In genomic region chr2:12675352-12675795, GRCh38 we compare ENCODE assay signal across 16 cellular contexts. TPM values are rescaled to one million over a fixed set of nuclear protein-coding genes. Genes with fewer than 3 reads are reported as not detected.
DNase-seq lines count a peak whose midpoint lies in the region; ATAC-seq, FAIRE-seq and TF ChIP-seq lines count a peak whose summit lies in the region.
"Had no signal": no experiment of that assay in that cellular context is flagged by ENCODE, and none has a peak within 500 bp of the region (broad histone marks: within the 10 kb centered on the region; RNA-seq: fewer than 3 reads in every experiment).

No MANE protein-coding gene starts in this region.

- no peak overlapping the region for H3K27ac Mint-ChIP-seq in CD4-positive, alpha-beta memory T cell
- H3K27ac Mint-ChIP-seq: activated CD8-positive, alpha-beta memory T cell treated with anti-CD3 and anti-CD28 coated beads, Interleukin-2, amount 10 ng/mL, durations not matched to agents 7 days and 5 days; memory B cell; stimulated activated naive B cell treated with anti-CD40 and anti-IgM and Interleukin-4, amounts not matched to agents 10 μg/mL and 1 μg/mL and 100 μg/mL, for 72 hours had no signal

- H3K23ac ChIP-seq in H1 (ENCODE audit: insufficient read length) (no peak overlapping the region), mesenchymal stem cell (ENCODE audit: low read length in 2 of 2) (no peak overlapping the region)

- H2AFZ ChIP-seq in H1 (ENCODE audit: low read length), result no peak overlapping the region
- no peak overlapping the region for H2AFZ ChIP-seq in mesenchymal stem cell (ENCODE audit: low read depth, low read length)

- H2BK5ac ChIP-seq in H1 (ENCODE audit: low read depth, low read length) (no peak overlapping the region), mesenchymal stem cell (ENCODE audit: low read depth, low read length, poor library complexity, severe bottlenecking) (no peak overlapping the region)

- H3K9me3 Mint-ChIP-seq in CD4-positive, alpha-beta memory T cell, result peaks cover 0 to 9% (median 3%) of the 10 kb centered on the region in 8 donors

- no peak overlapping the region for H3K56ac ChIP-seq in H1 (replicated peaks; ENCODE audit: insufficient read length, low read depth, low read length)

- no peak overlapping the region for H3K4me3 ChIP-seq in H1 (ENCODE audit: extremely low read depth in 1 of 4, insufficient read depth in 2 of 4, low read depth in 3 of 4, low read length in 4 of 4)
- H3K4me3 ChIP-seq in mesenchymal stem cell (ENCODE audit: insufficient read depth in 1 of 2, low read depth in 1 of 2, low read length in 2 of 2), result no peak overlapping the region
- no peak overlapping the region for H3K4me3 ChIP-seq in CD4-positive, alpha-beta memory T cell (ENCODE audit: low read length in 2 of 2)
- H3K4me3 ChIP-seq: prostate gland had no signal

- H3K79me1 ChIP-seq in H1 (ENCODE audit: low read depth, low read length), result no peaks in the 10 kb centered on the region
- H3K79me1 ChIP-seq in mesenchymal stem cell (replicated peaks; ENCODE audit: low read length, poor library complexity, severe bottlenecking), result no peaks in the 10 kb centered on the region

- peaks cover 1% of the 10 kb centered on the region in 2 experiments; a peak in 2 of 4 replicates for H3K9me3 ChIP-seq in H1 (ENCODE audit: insufficient read depth in 2 of 2, low read depth in 1 of 2, low read length in 1 of 2)
- H3K9me3 ChIP-seq in mesenchymal stem cell (ENCODE audit: control insufficient read depth, low read length), result peaks cover 4% of the 10 kb centered on the region
- H3K9me3 ChIP-seq in CD4-positive, alpha-beta memory T cell (ENCODE audit: control insufficient read depth in 1 of 2, low read length in 2 of 2), result no peaks in the 10 kb centered on the region
- H3K9me3 ChIP-seq: prostate gland had no signal

- H3K27me3 Mint-ChIP-seq in CD4-positive, alpha-beta memory T cell, result no peaks in the 10 kb centered on the region
- H3K27me3 Mint-ChIP-seq: activated CD8-positive, alpha-beta memory T cell treated with anti-CD3 and anti-CD28 coated beads, Interleukin-2, amount 10 ng/mL, durations not matched to agents 7 days and 5 days had no signal

- H2BK15ac ChIP-seq in H1 (ENCODE audit: low read length) (no peak overlapping the region), mesenchymal stem cell (ENCODE audit: low read depth, poor library complexity, severe bottlenecking) (peak overlapping the region; percentile 33)

- no peak for TF ChIP-seq CTCF in H1 (IDR thresholded peaks at IDR 0.05; ENCODE audit: control extremely low read depth in 1 of 3, insufficient read depth in 1 of 3, low read depth in 1 of 3, low read length in 3 of 3)

- POLR2A ChIA-PET in H1 (lab: Charles Lee; ENCODE audit: partially characterized antibody), result no interaction called here
- POLR2A ChIA-PET in CD4-positive, alpha-beta memory T cell (lab: Charles Lee; ENCODE audit: partially characterized antibody), result interaction anchor here (1.4 kb wide), 1 partner anchor 40 kb away, joined by 3 read pairs; no protein-coding TSS in a partner anchor

- no peak overlapping the region for H2BK12ac ChIP-seq in H1 (ENCODE audit: low read depth, low read length)
- peak overlapping the region; percentile 64 to 65 for H2BK12ac ChIP-seq in mesenchymal stem cell (ENCODE audit: low read length in 2 of 2)

- ATAC-seq in GM21381 (IDR thresholded peaks at IDR 0.05; ENCODE audit: unreplicated experiment) (no peak), GM18868 (IDR thresholded peaks at IDR 0.05; ENCODE audit: unreplicated experiment) (no peak)
- ATAC-seq: activated CD8-positive, alpha-beta memory T cell treated with anti-CD3 and anti-CD28 coated beads, Interleukin-2, amount 10 ng/mL, durations not matched to agents 7 days and 5 days; stimulated activated naive B cell treated with anti-CD40 and anti-IgM and Interleukin-4, amounts not matched to agents 10 μg/mL and 1 μg/mL and 100 μg/mL, for 72 hours had no signal

- TF ChIP-seq RAD21 in H1 (IDR thresholded peaks at IDR 0.05 in 1 of 2, conservative IDR thresholded peaks at IDR 0.05 in 1 of 2; ENCODE audit: low read depth in 2 of 2, low read length in 2 of 2), result peak; percentile 19 to 26; a peak in 2 of 4 replicates

- no peaks in the 10 kb centered on the region for H3K4me1 ChIP-seq in H1 (replicated peaks in 1 of 4; ENCODE audit: control insufficient read depth in 3 of 4, insufficient read depth in 4 of 4, low read length in 3 of 4)
- no peaks in the 10 kb centered on the region for H3K4me1 ChIP-seq in mesenchymal stem cell (ENCODE audit: control insufficient read depth, insufficient read depth, low read depth, low read length)
- no peaks in the 10 kb centered on the region for H3K4me1 ChIP-seq in CD4-positive, alpha-beta memory T cell (ENCODE audit: insufficient read depth, low read length)
- H3K4me1 ChIP-seq: prostate gland had no signal

- no peak overlapping the region for H4K8ac ChIP-seq in H1 (ENCODE audit: extremely low read depth, insufficient read depth, low read length)
- peak overlapping the region; percentile 68 for H4K8ac ChIP-seq in mesenchymal stem cell (ENCODE audit: low read length)

- H3K23me2 ChIP-seq in H1 (ENCODE audit: low read depth, low read length), result no peaks in the 10 kb centered on the region

- H3K9ac ChIP-seq in H1 (replicated peaks in 1 of 4; ENCODE audit: extremely low read depth in 1 of 4, low read depth in 3 of 4, low read length in 3 of 4) (no peak overlapping the region), mesenchymal stem cell (ENCODE audit: low read length) (no peak overlapping the region)

- DNase-seq in CMK (ENCODE audit: low read depth), result peak; percentile 20
- DNase-seq in NCI-H226, result peak; percentile 40
- no peak for DNase-seq in H1 (ENCODE audit: low read depth in 1 of 2, low spot score in 2 of 2)
- DNase-seq in mesenchymal stem cell, result peak; percentile 59
- DNase-seq in GM12892 (ENCODE audit: insufficient read length), result no peak
- no peak for DNase-seq in CD4-positive, alpha-beta memory T cell
- DNase-seq: activated CD8-positive, alpha-beta memory T cell treated with anti-CD3 and anti-CD28 coated beads, Interleukin-2, amount 10 ng/mL, durations not matched to agents 7 days and 5 days; GF-D8; NCI-H2227 treated with DMSO at 0.1 percent for 48 hours; stimulated activated CD4-positive, alpha-beta T cell treated with anti-CD3 and anti-CD28 coated beads, Interleukin-2, amount 100 ng/mL, for 48 hours; stimulated activated naive B cell treated with anti-CD40 and anti-IgM and Interleukin-4, amounts not matched to agents 10 μg/mL and 1 μg/mL and 100 μg/mL, for 72 hours; T1000 had no signal

- no peaks in the 10 kb centered on the region for H3K79me2 ChIP-seq in H1 (ENCODE audit: control insufficient read depth in 1 of 2, insufficient read depth in 2 of 2, low read length in 2 of 2)

- H3K4ac ChIP-seq in H1 (replicated peaks; ENCODE audit: insufficient read length, low read depth, low read length) (no peak overlapping the region), mesenchymal stem cell (ENCODE audit: low read depth in 1 of 2, low read length in 2 of 2) (peak overlapping the region; percentile 53 to 59)

- no peak for TF ChIP-seq EP300 in H1 (IDR thresholded peaks at IDR 0.05; ENCODE audit: borderline replicate concordance in 1 of 2, low read depth in 2 of 2, low read length in 2 of 2)

- H3K36me3 Mint-ChIP-seq in CD4-positive, alpha-beta memory T cell, result no peaks in the 10 kb centered on the region
- H3K36me3 Mint-ChIP-seq: activated CD8-positive, alpha-beta memory T cell treated with anti-CD3 and anti-CD28 coated beads, Interleukin-2, amount 10 ng/mL, durations not matched to agents 7 days and 5 days had no signal

- H4K5ac ChIP-seq in H1 (ENCODE audit: insufficient read length, low read depth, low read length), result no peak overlapping the region

- no peak overlapping the region for H2BK20ac ChIP-seq in H1 (ENCODE audit: low read length)

- intact Hi-C loops in CD4-positive, alpha-beta memory T cell (cut with micrococcal nuclease), result no loop called here

- FAIRE-seq in H1 (lab: Jason Lieb, UNC) (no peak), GM12892 (lab: Jason Lieb, UNC) (no peak)

- H3K18ac ChIP-seq in H1 (ENCODE audit: extremely low read depth, low read length) (no peak overlapping the region), mesenchymal stem cell (ENCODE audit: low read depth in 1 of 2, low read length in 2 of 2) (peak overlapping the region; percentile 44 to 78)

- no peak overlapping the region for H2AK5ac ChIP-seq in H1 (ENCODE audit: low read depth, low read length)
- no peak overlapping the region for H2AK5ac ChIP-seq in mesenchymal stem cell (ENCODE audit: low read length, severe bottlenecking)

- CTCF ChIA-PET in H1 (lab: Charles Lee; ENCODE audit: partially characterized antibody), result interaction anchor here (0.8 to 1.0 kb wide), 2 partner anchors 40 to 255 kb away, joined by 3 read pairs; no protein-coding TSS in a partner anchor
- CTCF ChIA-PET in CD4-positive, alpha-beta memory T cell (lab: Charles Lee; ENCODE audit: partially characterized antibody), result no interaction called here

- no peak for TF ChIP-seq POLR2A in H1 (IDR thresholded peaks at IDR 0.05; ENCODE audit: control extremely low read depth in 1 of 2, low read depth in 2 of 2, low read length in 2 of 2)
- TF ChIP-seq POLR2A in GM12892 (IDR thresholded peaks at IDR 0.05; ENCODE audit: low read depth, low read length), result no peak

- H3K4me2 ChIP-seq in H1 (ENCODE audit: insufficient read depth in 1 of 2, low read depth in 2 of 2, low read length in 2 of 2), result no peak overlapping the region
- no peak overlapping the region for H3K4me2 ChIP-seq in mesenchymal stem cell (ENCODE audit: low read length, poor library complexity, severe bottlenecking)

- 86% methylated on average over 7 of the region's 7 CpGs; no CpG with 5 or more reads in 1 of the 2 experiments for WGBS in H1 (ENCODE audit: extremely low coverage in 1 of 2, insufficient coverage in 1 of 2, insufficient read length in 1 of 2, insufficient replicate concordance in 2 of 2, low coverage in 1 of 2, low lambda C conversion rate in 2 of 2, missing lambda C conversion rate in 1 of 2), 2 experiments
- WGBS in mesenchymal stem cell, result 72% methylated on average over 7 of the region's 7 CpGs

- no peaks in the 10 kb centered on the region for H3K27me3 ChIP-seq in H1 (replicated peaks in 1 of 4; ENCODE audit: control insufficient read depth in 3 of 4, extremely low read depth in 1 of 4, insufficient read depth in 3 of 4, low read length in 3 of 4)
- peaks cover 0 to 6% of the 10 kb centered on the region in 2 experiments for H3K27me3 ChIP-seq in mesenchymal stem cell (ENCODE audit: control insufficient read depth in 1 of 2, insufficient read depth in 1 of 2, low read length in 2 of 2)
- no peaks in the 10 kb centered on the region for H3K27me3 ChIP-seq in CD4-positive, alpha-beta memory T cell (ENCODE audit: insufficient read depth, low read length)

- H2BK120ac ChIP-seq in H1 (replicated peaks; ENCODE audit: low read depth, low read length), result no peak overlapping the region
- H2BK120ac ChIP-seq in mesenchymal stem cell (ENCODE audit: low read depth, low read length), result no peak overlapping the region

- no peaks in the 10 kb centered on the region for H3K36me3 ChIP-seq in H1 (ENCODE audit: control insufficient read depth in 2 of 4, insufficient read depth in 4 of 4, low read length in 3 of 4)
- H3K36me3 ChIP-seq in mesenchymal stem cell (ENCODE audit: control insufficient read depth in 1 of 2, insufficient read depth in 2 of 2, low read depth in 1 of 2, low read length in 2 of 2), result no peaks in the 10 kb centered on the region
- H3K36me3 ChIP-seq in CD4-positive, alpha-beta memory T cell (ENCODE audit: insufficient read depth, low read length), result no peaks in the 10 kb centered on the region
- H3K36me3 ChIP-seq: prostate gland had no signal

- H3K14ac ChIP-seq in H1 (ENCODE audit: insufficient read length) (no peak overlapping the region), mesenchymal stem cell (ENCODE audit: low read length in 2 of 2) (peak overlapping the region in 1 of 2 experiments; percentile 78)

- no peak overlapping the region for H3K27ac ChIP-seq in H1 (ENCODE audit: low read depth, low read length)
- H3K27ac ChIP-seq in mesenchymal stem cell (ENCODE audit: low read length, poor library complexity, severe bottlenecking), result no peak overlapping the region
- H3K27ac ChIP-seq in CD4-positive, alpha-beta memory T cell (ENCODE audit: low read depth, low read length), result no peak overlapping the region
- H3K27ac ChIP-seq: prostate gland had no signal

- peaks cover 0 to 6% (median 3%) of the 10 kb centered on the region in 4 donors for H3K4me1 Mint-ChIP-seq in CD4-positive, alpha-beta memory T cell
- H3K4me1 Mint-ChIP-seq: activated CD8-positive, alpha-beta memory T cell treated with anti-CD3 and anti-CD28 coated beads, Interleukin-2, amount 10 ng/mL, durations not matched to agents 7 days and 5 days; memory B cell had no signal

- H4K91ac ChIP-seq in H1 (replicated peaks; ENCODE audit: insufficient read length, low read length), result no peak overlapping the region
- peak overlapping the region; percentile 58 for H4K91ac ChIP-seq in mesenchymal stem cell (ENCODE audit: low read length)

- no peak overlapping the region for H3K4me3 Mint-ChIP-seq in CD4-positive, alpha-beta memory T cell
- H3K4me3 Mint-ChIP-seq: activated CD8-positive, alpha-beta memory T cell treated with anti-CD3 and anti-CD28 coated beads, Interleukin-2, amount 10 ng/mL, durations not matched to agents 7 days and 5 days; memory B cell; stimulated activated naive B cell treated with anti-CD40 and anti-IgM and Interleukin-4, amounts not matched to agents 10 μg/mL and 1 μg/mL and 100 μg/mL, for 72 hours had no signal

- no peaks in the 10 kb centered on the region for H4K20me1 ChIP-seq in H1 (replicated peaks in 1 of 2; ENCODE audit: control insufficient read depth in 1 of 2, insufficient read depth in 2 of 2, low read length in 2 of 2)

RNA-seq across cellular contexts. Expression of gene TRIB2, which starts 41.4 kb away (rescaled TPM):
- total RNA-seq in H1 (2021; fragmentation: NEBNext Ultra II Directional; extraction: Animal tissue kit (Norgen Biotek cat#: 25700)), result 57.0 and 57.3 TPM in 2 replicates
- 40.8 and 55.1 TPM in 2 replicates for polyA plus RNA-seq in H1 (2011; rRNA removed)
- polyA plus RNA-seq in H1 (2011; cell fraction: cytosol; rRNA removed), result 53.2 TPM
- 51.6 TPM for polyA plus RNA-seq in H1 (2011; cell fraction: nucleus; rRNA removed)
- 55.5 to 79.9 TPM (median 61.3 TPM) in 4 replicates for polyA plus RNA-seq in H1 (2012, experiment 1 of 2)
- polyA plus RNA-seq in H1 (2012, experiment 2 of 2), result 17.4 TPM
- 70.6 TPM for polyA plus RNA-seq in H1 (2013, experiment 1 of 2)
- polyA plus RNA-seq in H1 (2013, experiment 2 of 2), result 72.8 TPM
- 47.1 and 52.7 TPM in 2 replicates for polyA minus RNA-seq in H1 (2011; rRNA and poly(A)+ RNA removed)
- polyA minus RNA-seq in H1 (2011; cell fraction: cytosol; rRNA and poly(A)+ RNA removed), result 51.4 TPM
- polyA minus RNA-seq in H1 (2011; cell fraction: nucleus; rRNA and poly(A)+ RNA removed), result 65.9 TPM
- 70.1 TPM for polyA plus RNA-seq in mesenchymal stem cell (2013, experiment 1 of 2)
- polyA plus RNA-seq in mesenchymal stem cell (2013, experiment 2 of 2), result 68.9 TPM
- 2.2 TPM for polyA plus RNA-seq in GM12892 (2012; ENCODE audit: missing spikeins)
- total RNA-seq in CD4-positive, alpha-beta memory T cell, result 100 to 1,000 TPM; 123 to 126 TPM
- polyA plus RNA-seq in CD4-positive, alpha-beta memory T cell, result 10 to 100 TPM; 73.8 to 79.0 TPM

Comparison
In these comparisons a context has a peak if more than half of its experiments do, and no peak if none do; other contexts are left out.
1. DNase-seq: peak in CMK (single experiment), NCI-H226 (single experiment) and mesenchymal stem cell (single experiment); none in H1 (0 of 2), GM12892 (single experiment) and CD4-positive, alpha-beta memory T cell (0 of 5).